ENCODE assay signal across 25 cellular contexts in genomic region chr14:65491274-65491673, GRCh38.
"Had no signal": no experiment of that assay in that cellular context is flagged by ENCODE, and none has a peak within 500 bp of the region (broad histone marks: within the 10 kb centered on the region; RNA-seq: fewer than 3 reads in every experiment).

No MANE protein-coding gene starts in this region.

- DNase-seq: effector CD8-positive, alpha-beta T cell; endodermal cell; foreskin fibroblast; left cardiac atrium; left lung; mammary epithelial cell; naive thymus-derived CD8-positive, alpha-beta T cell; nephron progenitor cell; nucleus accumbens; posterior cingulate gyrus; psoas muscle; right cardiac atrium; sigmoid colon; stimulated activated CD4-positive, alpha-beta T cell treated with anti-CD3 and anti-CD28 coated beads, Interleukin-2, amount 100 ng/mL, for 24 hours; stimulated activated CD4-positive, alpha-beta T cell treated with anti-CD3 and anti-CD28 coated beads, Interleukin-4, amount 100 ng/mL, for 24 hours; stimulated activated naive CD4-positive, alpha-beta T cell treated with Interleukin-2 at 50 U/mL for 16 hours; stomach; upper lobe of left lung; uterus had no signal

- FAIRE-seq: colon had no signal

- H3K9me3 ChIP-seq: psoas muscle, sigmoid colon, stomach, thoracic aorta, tibial nerve, upper lobe of left lung, uterus had no signal

- H3K4me3 ChIP-seq: left lung, psoas muscle, sigmoid colon, stomach, thoracic aorta, tibial nerve, upper lobe of left lung, uterus had no signal

- H3K36me3 ChIP-seq: left lung, sigmoid colon, stomach, thoracic aorta, tibial nerve, upper lobe of left lung, uterus had no signal

- ATAC-seq: esophagus mucosa; left cardiac atrium; left lung; naive thymus-derived CD8-positive, alpha-beta T cell; psoas muscle; right cardiac atrium; stimulated activated effector memory CD8-positive, alpha-beta T cell treated with anti-CD3 and anti-CD28 coated beads, Interleukin-12 subunit alpha, Interleukin-12 subunit beta, amount 100 ng/mL, for 72 hours had no signal

- H3K4me1 ChIP-seq: left lung, psoas muscle, uterus had no signal

- H3K27ac ChIP-seq: epithelial cell of prostate, left lung, psoas muscle, sigmoid colon, stomach, thoracic aorta, tibial nerve, upper lobe of left lung, uterus had no signal

- H3K27me3 ChIP-seq: left lung, sigmoid colon, stomach, tibial nerve, upper lobe of left lung, uterus had no signal
